8 cellular contexts compared by ENCODE assay signal in the genomic region with DNA sequence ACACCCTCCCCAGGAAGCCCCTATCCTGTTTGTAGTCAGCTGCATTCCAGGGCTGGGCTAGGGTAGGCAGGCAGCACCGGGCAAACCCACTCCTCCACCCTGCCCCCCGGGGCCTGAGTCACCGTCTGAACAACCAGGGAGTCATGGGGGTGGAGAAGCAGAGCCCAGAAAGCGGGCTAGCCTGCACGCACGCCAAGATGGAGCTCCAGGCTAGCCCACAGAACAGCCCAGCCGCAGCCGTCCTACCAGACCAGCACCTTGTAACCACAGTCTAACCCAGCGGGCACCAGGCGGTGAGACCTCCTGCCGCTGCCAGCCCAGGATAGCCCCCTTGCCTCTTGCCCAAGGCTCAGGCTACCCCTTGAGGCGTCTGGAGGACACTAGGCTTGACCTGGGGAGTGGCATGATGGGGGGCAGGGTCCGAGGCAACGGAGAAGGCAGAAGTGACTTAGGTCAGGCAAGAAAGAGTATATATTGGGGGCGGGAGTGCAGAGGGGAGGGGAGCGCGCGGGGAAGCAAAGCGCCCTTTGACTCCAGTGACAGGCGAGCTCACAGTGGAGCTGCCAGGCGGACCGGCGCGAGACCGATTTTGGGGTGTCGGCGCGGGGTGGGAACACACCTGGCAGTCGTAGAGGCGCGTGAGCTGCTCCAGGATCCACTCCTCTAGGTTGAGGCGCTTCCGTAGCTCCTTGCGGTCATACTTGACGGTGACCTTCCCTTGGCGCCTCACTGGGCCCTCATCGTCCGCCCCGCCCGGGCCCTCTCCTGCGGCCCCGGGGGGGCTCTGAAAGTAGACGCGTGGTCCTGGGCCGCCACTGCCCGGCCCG. TPM values are rescaled to one million over a fixed set of nuclear protein-coding genes. Genes with fewer than 3 reads are reported as not detected.
DNase-seq lines count a peak whose midpoint lies in the region; ATAC-seq and TF ChIP-seq lines count a peak whose summit lies in the region.

No MANE protein-coding gene starts in this region.

- POLR2A ChIA-PET in AG04449 (lab: Yijun Ruan, JAX) (interaction anchor here (0.6 to 7.1 kb wide), 17 partner anchors 9 to 533 kb away, joined by 3 to 61 read pairs (median 4); partner anchors contain the start of genes NUDT22, PRDX5, STIP1 and TRMT112), HEK293T (lab: Yijun Ruan, JAX) (interaction anchor here (0.8 to 8.9 kb wide), 16 partner anchors 7 to 109 kb away, joined by 3 to 78 read pairs (median 5); partner anchors contain the start of genes DNAJC4, ESRRA, NUDT22 and PRDX5)

- intact Hi-C loops in left cardiac atrium (cut with DNase I): no loop called here

- H3K36me3 ChIP-seq in SJCRH30: peaks cover 32% of the 10 kb centered on the region

- no peak for TF ChIP-seq CTCF in AG04449 (IDR thresholded peaks at IDR 0.05; ENCODE audit: insufficient read depth, low read length, missing control alignments)

- no peaks in the 10 kb centered on the region for H3K27me3 Mint-ChIP-seq in activated naive CD4-positive, alpha-beta T cell treated with anti-CD3 and anti-CD28 coated beads, Interleukin-2, amount 50 U/mL, for 24 hours

- peak overlapping the region; percentile 97 for H3K27ac Mint-ChIP-seq in activated naive CD4-positive, alpha-beta T cell treated with anti-CD3 and anti-CD28 coated beads, Interleukin-2, amount 50 U/mL, for 24 hours

- H3K4me1 Mint-ChIP-seq in activated naive CD4-positive, alpha-beta T cell treated with anti-CD3 and anti-CD28 coated beads, Interleukin-2, amount 50 U/mL, for 24 hours: peaks cover 17% of the 10 kb centered on the region

- H3K27me3 ChIP-seq in SJCRH30: no peaks in the 10 kb centered on the region

- peak; percentile 55 for DNase-seq in AG04449 (ENCODE audit: low read depth, low spot score)
- DNase-seq in HEK293T (ENCODE audit: extremely low spot score): no peak
- no peak for DNase-seq in SJCRH30
- DNase-seq in left cardiac atrium: peak; percentile 90
- peak; percentile 66 for DNase-seq in retina
- DNase-seq in OCI-M2 (lab: John Stamatoyannopoulos, UW; ENCODE audit: unreplicated experiment): no peak
- DNase-seq in D341Med (ENCODE audit: low spot score): no peak

- CTCF ChIA-PET in AG04449 (lab: Yijun Ruan, JAX) (interaction anchor here (1.3 to 10.8 kb wide), 6 partner anchors 8 to 109 kb away, joined by 3 to 224 read pairs (median 54); partner anchors contain the start of genes CATSPERZ, ESRRA and FERMT3), HEK293T (lab: Yijun Ruan, JAX) (interaction anchor here (0.6 to 0.9 kb wide), 2 partner anchors 41 to 44 kb away, joined by 3 read pairs; no protein-coding TSS in a partner anchor)

- H3K9me3 Mint-ChIP-seq in activated naive CD4-positive, alpha-beta T cell treated with anti-CD3 and anti-CD28 coated beads, Interleukin-2, amount 50 U/mL, for 24 hours: no peaks in the 10 kb centered on the region

- peaks cover 37% of the 10 kb centered on the region for H3K4me1 ChIP-seq in SJCRH30

- H3K36me3 Mint-ChIP-seq in activated naive CD4-positive, alpha-beta T cell treated with anti-CD3 and anti-CD28 coated beads, Interleukin-2, amount 50 U/mL, for 24 hours: no peaks in the 10 kb centered on the region

- H3K4me3 Mint-ChIP-seq in activated naive CD4-positive, alpha-beta T cell treated with anti-CD3 and anti-CD28 coated beads, Interleukin-2, amount 50 U/mL, for 24 hours: peak overlapping the region; percentile 95

- H3K4me3 ChIP-seq in AG04449 (ENCODE audit: low read depth, low read length) (peak overlapping the region; percentile 88), SJCRH30 (peak overlapping the region; percentile 97)

- H3K9me3 ChIP-seq in SJCRH30 (replicated peaks): no peaks in the 10 kb centered on the region

- peak in 1 of 2 donors; percentile 7 for ATAC-seq in left cardiac atrium

- peak overlapping the region; percentile 97 for H3K27ac ChIP-seq in SJCRH30

TF ChIP-seq in HEK293T, 16 proteins besides CTCF, POLR2A, EP300 and RAD21:
- TF ChIP-seq BHLHE40 (IDR thresholded peaks at IDR 0.05; ENCODE audit: borderline replicate concordance) (no peak), ELF4 (IDR thresholded peaks at IDR 0.05) (no peak), ZNF384 (IDR thresholded peaks at IDR 0.05) (no peak), SUZ12 (IDR thresholded peaks at IDR 0.05) (no peak), HDGF (IDR thresholded peaks at IDR 0.05; ENCODE audit: borderline replicate concordance) (peak; percentile 77; the same call in 1 of the 2 replicates), NFRKB (IDR thresholded peaks at IDR 0.05) (no peak), L3MBTL2 (conservative IDR thresholded peaks at IDR 0.05) (no peak), SP1 (IDR thresholded peaks at IDR 0.05) (no peak)

RNA-seq across cellular contexts. Expression of gene PPP1R14B, which starts 0.7 kb away (rescaled TPM):
- total RNA-seq in SJCRH30 (2014; rRNA removed; shearing (Covaris generic)): 556 and 639 TPM in 2 replicates
- total RNA-seq in left cardiac atrium: 100 to 1,000 TPM; 122 to 135 TPM

RNA-seq across cellular contexts. Expression of gene FKBP2, which starts 5.1 kb away (rescaled TPM):
- 53.1 and 53.5 TPM in 2 replicates for total RNA-seq in SJCRH30 (2014; rRNA removed; shearing (Covaris generic))
- total RNA-seq in left cardiac atrium: 10 to 100 TPM; 63.9 to 66.9 TPM

RNA-seq across cellular contexts. Expression of gene PLCB3, which starts 5.3 kb away (rescaled TPM):
- total RNA-seq in SJCRH30 (2014; rRNA removed; shearing (Covaris generic)): 35.8 and 38.3 TPM in 2 replicates
- 10 to 100 TPM; 13.6 to 14.4 TPM for total RNA-seq in left cardiac atrium

RNA-seq across cellular contexts. Expression of gene VEGFB, which starts 11.6 kb away (rescaled TPM):
- 26.4 and 27.8 TPM in 2 replicates for total RNA-seq in SJCRH30 (2014; rRNA removed; shearing (Covaris generic))
- total RNA-seq in left cardiac atrium: 100 to 1,000 TPM; 276 to 310 TPM

RNA-seq across cellular contexts. Expression of gene DNAJC4, which starts 15.7 kb away (rescaled TPM):
- 2.0 and 5.3 TPM in 2 replicates for total RNA-seq in SJCRH30 (2014; rRNA removed; shearing (Covaris generic))
- total RNA-seq in left cardiac atrium: 10 to 100 TPM; 49.2 to 49.3 TPM

Comparison
In these comparisons a context has a peak if more than half of its experiments do, and no peak if none do; other contexts are left out.
1. DNase-seq: peak in AG04449 (single experiment), left cardiac atrium (single experiment) and retina (single experiment); none in HEK293T (single experiment), SJCRH30 (0 of 2), OCI-M2 (single experiment) and D341Med (single experiment).